ENCODE assay signal across 20 cellular contexts in the genomic region with DNA sequence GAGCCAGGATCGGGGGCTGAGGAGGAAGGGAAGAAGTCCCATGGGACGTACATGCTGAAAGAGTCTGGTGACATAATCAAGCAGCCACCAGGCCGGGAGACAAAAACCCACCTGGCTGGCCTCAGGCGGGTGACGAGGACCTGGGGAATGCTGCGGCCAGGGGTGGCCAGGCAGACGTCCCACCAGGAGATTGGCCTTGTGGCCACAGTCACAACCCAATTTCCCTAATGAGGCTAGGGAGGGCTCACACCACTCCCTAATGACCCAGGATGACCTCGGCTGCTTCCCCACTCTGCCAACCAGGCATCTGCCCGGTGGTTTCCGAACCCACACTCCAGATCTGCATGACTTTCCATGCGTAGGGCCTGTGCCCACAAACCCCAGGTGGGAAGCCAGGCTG.
"Had no signal": no experiment of that assay in that cellular context is flagged by ENCODE, and none has a peak within 500 bp of the region (broad histone marks: within the 10 kb centered on the region; RNA-seq: fewer than 3 reads in every experiment).

No MANE protein-coding gene starts in this region.

- H3K27me3 Mint-ChIP-seq: stimulated activated naive CD8-positive, alpha-beta T cell treated with anti-CD3 and anti-CD28 coated beads, Interleukin-15, Interleukin-2, amounts not matched to agents 100 ng/mL and 50 ng/mL, for 24 hours had no signal

- H3K36me3 ChIP-seq: esophagus muscularis mucosa, WERI-Rb-1 had no signal

- H3K4me3 Mint-ChIP-seq: activated CD8-positive, alpha-beta T cell treated with anti-CD3 and anti-CD28 coated beads, Interleukin-2, amount 10 ng/mL, durations not matched to agents 7 days and 5 days; activated naive CD8-positive, alpha-beta T cell treated with anti-CD3 and anti-CD28 coated beads, Interleukin-2, amount 10 ng/mL, durations not matched to agents 7 days and 5 days; immature natural killer cell; natural killer cell; stimulated activated naive CD8-positive, alpha-beta T cell treated with anti-CD3 and anti-CD28 coated beads, Interleukin-15, Interleukin-2, amounts not matched to agents 100 ng/mL and 50 ng/mL, for 24 hours had no signal

- H3K4me3 ChIP-seq: dorsolateral prefrontal cortex, esophagus muscularis mucosa, lung, mucosa of descending colon, testis had no signal

- H3K27ac Mint-ChIP-seq: activated CD8-positive, alpha-beta T cell treated with anti-CD3 and anti-CD28 coated beads, Interleukin-2, amount 10 ng/mL, durations not matched to agents 7 days and 5 days; activated naive CD8-positive, alpha-beta T cell treated with anti-CD3 and anti-CD28 coated beads, Interleukin-2, amount 10 ng/mL, durations not matched to agents 7 days and 5 days; stimulated activated naive CD8-positive, alpha-beta T cell treated with anti-CD3 and anti-CD28 coated beads, Interleukin-15, Interleukin-2, amounts not matched to agents 100 ng/mL and 50 ng/mL, for 24 hours had no signal

- ATAC-seq: activated CD8-positive, alpha-beta T cell treated with anti-CD3 and anti-CD28 coated beads, Interleukin-2, amount 10 ng/mL, durations not matched to agents 7 days and 5 days; left cardiac atrium; mucosa of descending colon; natural killer cell; sciatic nerve had no signal

- DNase-seq: activated CD4-positive, alpha-beta T cell treated with anti-CD3 and anti-CD28 coated beads for 48 hours; activated CD8-positive, alpha-beta memory T cell treated with anti-CD3 and anti-CD28 coated beads, Interleukin-2, amount 50 U/mL, for 48 hours; activated CD8-positive, alpha-beta T cell treated with anti-CD3 and anti-CD28 coated beads, Interleukin-2, amount 10 ng/mL, durations not matched to agents 7 days and 5 days; activated naive CD8-positive, alpha-beta T cell treated with anti-CD3 and anti-CD28 coated beads, Interleukin-2, amount 10 ng/mL, durations not matched to agents 7 days and 5 days; anterior cingulate cortex; dorsolateral prefrontal cortex; foreskin fibroblast; immature natural killer cell; left cardiac atrium; mucosa of descending colon; natural killer cell; stimulated activated CD4-positive, alpha-beta T cell treated with anti-CD3 and anti-CD28 coated beads, Interleukin-12 subunit alpha, Interleukin-12 subunit beta, amount 100 ng/mL, for 4 hours; stimulated activated CD4-positive, alpha-beta T cell treated with anti-CD3 and anti-CD28 coated beads, Interleukin-2, amount 100 ng/mL, for 48 hours; testis; WERI-Rb-1 had no signal

- H3K36me3 Mint-ChIP-seq: activated naive CD8-positive, alpha-beta T cell treated with anti-CD3 and anti-CD28 coated beads, Interleukin-2, amount 10 ng/mL, durations not matched to agents 7 days and 5 days; natural killer cell had no signal

- H3K9me3 ChIP-seq: esophagus muscularis mucosa, mucosa of descending colon, testis had no signal

- H3K27me3 ChIP-seq: testis had no signal

- H3K27ac ChIP-seq: dorsolateral prefrontal cortex, esophagus muscularis mucosa, testis, WERI-Rb-1 had no signal

- H3K9me3 Mint-ChIP-seq: activated naive CD8-positive, alpha-beta T cell treated with anti-CD3 and anti-CD28 coated beads, Interleukin-2, amount 10 ng/mL, durations not matched to agents 7 days and 5 days; immature natural killer cell; natural killer cell; stimulated activated naive CD8-positive, alpha-beta T cell treated with anti-CD3 and anti-CD28 coated beads, Interleukin-15, Interleukin-2, amounts not matched to agents 100 ng/mL and 50 ng/mL, for 24 hours had no signal

- FAIRE-seq: urothelium cell line had no signal
